8 cellular contexts compared by ENCODE assay signal in genomic region chr1:224733021-224733911, GRCh38.
DNase-seq lines count a peak whose midpoint lies in the region; ATAC-seq and TF ChIP-seq lines count a peak whose summit lies in the region.

No MANE protein-coding gene starts in this region.

- H3K27me3 ChIP-seq in esophagus (ENCODE audit: control insufficient read depth in 1 of 2, insufficient read depth in 2 of 2, low read length in 2 of 2) (no peaks in the 10 kb centered on the region), MM.1S (replicated peaks; ENCODE audit: insufficient read depth, low read length) (no peaks in the 10 kb centered on the region)

- no peaks in the 10 kb centered on the region for H3K9me2 ChIP-seq in MM.1S (replicated peaks; ENCODE audit: insufficient read depth, low read length)

- POLR2A ChIA-PET in GM10248 (lab: Yijun Ruan, JAX) = no interaction called here

- H3K4me1 ChIP-seq in esophagus (ENCODE audit: control insufficient read depth in 2 of 2, insufficient read depth in 2 of 2, low read length in 1 of 2) = peaks cover 4 to 8% of the 10 kb centered on the region in 2 donors
- no peaks in the 10 kb centered on the region for H3K4me1 ChIP-seq in MM.1S (ENCODE audit: low read length)

- H3K9me3 ChIP-seq in esophagus (ENCODE audit: control insufficient read depth in 2 of 2, insufficient read depth in 1 of 2, low read depth in 1 of 2, low read length in 1 of 2) = no peaks in the 10 kb centered on the region
- H3K9me3 ChIP-seq in MM.1S (replicated peaks; ENCODE audit: insufficient read depth, low read length) = no peaks in the 10 kb centered on the region

- peak; percentile 66 for DNase-seq in GM10248 (ENCODE audit: extremely low spot score)
- DNase-seq in HT-29 (ENCODE audit: low spot score) = peak; percentile 7
- no peak for DNase-seq in T-helper 1 cell
- DNase-seq in stimulated activated CD4-positive, alpha-beta T cell treated with anti-CD3 and anti-CD28 coated beads, Interleukin-2, amount 100 ng/mL, for 24 hours = no peak
- no peak for DNase-seq in MM.1S

- H2AFZ ChIP-seq in MM.1S (ENCODE audit: low read length) = no peak overlapping the region

- peak overlapping the region; percentile 15 to 63 for H3K27ac ChIP-seq in esophagus (ENCODE audit: low read depth in 2 of 2, low read length in 1 of 2)
- H3K27ac ChIP-seq in skin epidermis = peak overlapping the region in 18 of 21 experiments; percentile 34 to 87 (median 68)
- no peak overlapping the region for H3K27ac ChIP-seq in MM.1S (ENCODE audit: low read length)

- H3K79me2 ChIP-seq in MM.1S (ENCODE audit: low read length) = no peaks in the 10 kb centered on the region

- no peak overlapping the region for H3K4me2 ChIP-seq in MM.1S (ENCODE audit: low read depth, low read length)

- TF ChIP-seq CTCF in GM10248 (IDR thresholded peaks at IDR 0.05; ENCODE audit: control extremely low read depth, extremely low read depth, low read depth, missing control alignments) = no peak
- TF ChIP-seq CTCF in MM.1S (IDR thresholded peaks at IDR 0.05; ENCODE audit: low read length) = no peak

- no peak overlapping the region for H3K4me3 ChIP-seq in esophagus (ENCODE audit: low read depth in 1 of 2, low read length in 2 of 2)
- H3K4me3 ChIP-seq in skin epidermis = no peak overlapping the region
- H3K4me3 ChIP-seq in MM.1S (ENCODE audit: low read length) = no peak overlapping the region

- no peak overlapping the region for H3K9ac ChIP-seq in MM.1S (ENCODE audit: low read length)

- H3K36me3 ChIP-seq in esophagus (ENCODE audit: control insufficient read depth in 2 of 2, insufficient read depth in 2 of 2, low read length in 1 of 2) (no peaks in the 10 kb centered on the region), MM.1S (replicated peaks; ENCODE audit: insufficient read depth, low read length) (no peaks in the 10 kb centered on the region)

- CTCF ChIA-PET in GM10248 (lab: Yijun Ruan, JAX) = interaction anchor here (0.8 to 3.8 kb wide), 10 partner anchors 8 to 221 kb away, joined by 3 to 23 read pairs (median 3); no protein-coding TSS in a partner anchor

- 29 to 35% methylated on average over 12 of the region's 12 CpGs for WGBS in esophagus, 2 donors

- no peaks in the 10 kb centered on the region for H4K20me1 ChIP-seq in MM.1S (ENCODE audit: insufficient read depth, low read length)

- ATAC-seq in GM21526 (IDR thresholded peaks at IDR 0.05; ENCODE audit: low FRiP score, unreplicated experiment) = peak; percentile 56

- H3F3A ChIP-seq in MM.1S (ENCODE audit: insufficient read depth, low read length) = no peaks in the 10 kb centered on the region

Comparison
In these comparisons a context has a peak if more than half of its experiments do, and no peak if none do; other contexts are left out.
1. DNase-seq: peak in GM10248 (single experiment) and HT-29 (single experiment); none in T-helper 1 cell (0 of 5), stimulated activated CD4-positive, alpha-beta T cell treated with anti-CD3 and anti-CD28 coated beads, Interleukin-2, amount 100 ng/mL, for 24 hours (0 of 2) and MM.1S (single experiment).